Comparison of ENCODE assay signal across 16 cellular contexts in the genomic region with DNA sequence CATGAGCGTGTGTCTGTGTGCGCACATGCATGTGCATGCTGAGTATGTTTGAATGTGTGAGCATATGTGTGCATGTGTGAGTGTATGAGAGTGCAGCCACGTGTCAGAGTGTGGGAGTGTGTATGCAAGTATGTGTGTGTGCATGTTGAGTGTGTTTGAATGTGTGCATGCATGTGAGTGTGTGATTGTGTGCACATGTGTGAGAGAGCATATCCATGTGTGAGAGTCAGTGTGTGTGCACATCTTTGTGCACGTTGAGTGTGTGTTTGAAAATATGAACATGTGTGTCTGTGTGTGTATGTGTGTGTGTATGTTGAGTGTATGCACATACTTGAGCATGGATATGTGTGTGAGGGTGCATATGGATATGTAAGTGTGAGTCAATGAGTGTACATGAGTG.
DNase-seq lines count a peak whose midpoint lies in the region; ATAC-seq, FAIRE-seq and TF ChIP-seq lines count a peak whose summit lies in the region.
"Had no signal": no experiment of that assay in that cellular context is flagged by ENCODE, and none has a peak within 500 bp of the region (broad histone marks: within the 10 kb centered on the region; RNA-seq: fewer than 3 reads in every experiment).

No MANE protein-coding gene starts in this region.

- H3K4ac ChIP-seq in IMR-90 (ENCODE audit: low read depth, low read length) (no peak overlapping the region), trophoblast cell (ENCODE audit: low read depth, low read length) (no peak overlapping the region)

- no peak overlapping the region for H3K56ac ChIP-seq in IMR-90 (ENCODE audit: extremely low read depth, insufficient read depth, low read length)

- intact Hi-C loops in IMR-90 (cut with micrococcal nuclease): no loop called here
- intact Hi-C loops in adrenal gland (cut with DNase I): no loop called here

- dilution Hi-C loops in IMR-90 (cut with HindIII; ENCODE audit: low sequenced_read_pairs, unreplicated experiment): no loop called here

- no peak overlapping the region for H3K9ac ChIP-seq in IMR-90 (ENCODE audit: low read depth, low read length)
- H3K9ac ChIP-seq in trophoblast cell (ENCODE audit: low read length): no peak overlapping the region

- H3K23ac ChIP-seq in IMR-90 (ENCODE audit: low read depth, low read length) (no peak overlapping the region), trophoblast cell (ENCODE audit: low read length) (no peak overlapping the region)

- no peaks in the 10 kb centered on the region for H4K20me1 ChIP-seq in IMR-90 (ENCODE audit: insufficient read depth, low read length)

- H3K79me1 ChIP-seq in IMR-90 (ENCODE audit: low read depth in 1 of 2, low read length in 2 of 2): no peaks in the 10 kb centered on the region
- H3K79me1 ChIP-seq in trophoblast cell (ENCODE audit: low read length): no peaks in the 10 kb centered on the region

- H4K91ac ChIP-seq in IMR-90 (ENCODE audit: insufficient read depth, low read depth, low read length) (no peak overlapping the region), trophoblast cell (ENCODE audit: low read depth, low read length) (no peak overlapping the region)

- no peak overlapping the region for H3K4me3 ChIP-seq in IMR-90 (ENCODE audit: insufficient read depth, low read depth, low read length)
- no peak overlapping the region for H3K4me3 ChIP-seq in bronchial epithelial cell (ENCODE audit: low read depth, low read length)
- H3K4me3 ChIP-seq in trophoblast cell (ENCODE audit: low read depth, low read length): peak overlapping the region; percentile 20
- no peak overlapping the region for H3K4me3 ChIP-seq in adrenal gland
- H3K4me3 ChIP-seq: HAP-1, K562 had no signal

- H2BK15ac ChIP-seq in IMR-90 (ENCODE audit: low read depth, low read length): no peak overlapping the region

- TF ChIP-seq RAD21 in IMR-90 (IDR thresholded peaks at IDR 0.05; ENCODE audit: low read length): no peak

- H3K14ac ChIP-seq in IMR-90 (replicated peaks; ENCODE audit: low read depth, low read length) (no peak overlapping the region), trophoblast cell (ENCODE audit: low read length) (no peak overlapping the region)

- POLR2A ChIA-PET in IMR-90 (lab: Charles Lee; ENCODE audit: unreplicated experiment): no interaction called here

- H3K27me3 ChIP-seq in IMR-90 (ENCODE audit: control insufficient read depth, insufficient read depth, low read length) (no peaks in the 10 kb centered on the region), bronchial epithelial cell (ENCODE audit: control insufficient read depth, insufficient read depth, low read length) (no peaks in the 10 kb centered on the region), trophoblast cell (ENCODE audit: insufficient read depth, low read length) (no peaks in the 10 kb centered on the region), adrenal gland (no peaks in the 10 kb centered on the region)
- H3K27me3 ChIP-seq: BE2C had no signal

- no peak overlapping the region for H2AK9ac ChIP-seq in IMR-90 (replicated peaks; ENCODE audit: low read depth, low read length, poor library complexity)

- BruUV-seq in IMR-90 (replicated peaks; lab: Mats Ljungman, UMichigan): no TSS peak

- peak overlapping the region; percentile 41 for H2AFZ ChIP-seq in IMR-90 (replicated peaks; ENCODE audit: low read length, poor library complexity)
- H2AFZ ChIP-seq in trophoblast cell (ENCODE audit: insufficient read depth, low read length, poor library complexity): no peak overlapping the region

- no peak overlapping the region for H4K12ac ChIP-seq in trophoblast cell (ENCODE audit: low read depth, low read length)

- H3K27ac ChIP-seq in IMR-90 (ENCODE audit: insufficient read depth, low read length) (no peak overlapping the region), trophoblast cell (ENCODE audit: low read depth, low read length) (no peak overlapping the region), adrenal gland (no peak overlapping the region)

- H3K9me1 ChIP-seq in IMR-90 (ENCODE audit: insufficient read depth, low read length): no peaks in the 10 kb centered on the region

- H2BK5ac ChIP-seq in IMR-90 (ENCODE audit: low read depth, low read length, poor library complexity, severe bottlenecking): no peak overlapping the region
- H2BK5ac ChIP-seq in trophoblast cell (ENCODE audit: low read depth, low read length, poor library complexity): no peak overlapping the region

- FAIRE-seq in bronchial epithelial cell (lab: Jason Lieb, UNC): peak; percentile 94
- FAIRE-seq: A204.1, D721Med, K562 had no signal

- in situ Hi-C loops in IMR-90 (cut with MboI; ENCODE audit: low sequenced_read_pairs): no loop called here

- no peak for ATAC-seq in IMR-90 (ENCODE audit: low read depth)
- ATAC-seq: K562 had no signal

- no peak overlapping the region for H4K8ac ChIP-seq in IMR-90 (ENCODE audit: low read depth in 2 of 2, low read length in 2 of 2)
- H4K8ac ChIP-seq in trophoblast cell (ENCODE audit: low read depth, low read length): no peak overlapping the region

- H3K9me3 ChIP-seq in IMR-90 (ENCODE audit: control insufficient read depth, insufficient read depth, low read length): peaks cover 26% of the 10 kb centered on the region
- H3K9me3 ChIP-seq in trophoblast cell (ENCODE audit: insufficient read depth, low read depth, low read length): no peaks in the 10 kb centered on the region
- H3K9me3 ChIP-seq in adrenal gland (replicated peaks in 1 of 3): no peaks in the 10 kb centered on the region
- H3K9me3 ChIP-seq: BE2C, Caco-2, HAP-1 had no signal

- no peak overlapping the region for H2BK20ac ChIP-seq in IMR-90 (ENCODE audit: low read depth, low read length)

- no peak overlapping the region for H3K4me2 ChIP-seq in IMR-90 (ENCODE audit: low read depth, low read length)
- H3K4me2 ChIP-seq in trophoblast cell (ENCODE audit: low read length): no peak overlapping the region

- no peak overlapping the region for H2BK120ac ChIP-seq in IMR-90 (ENCODE audit: low read depth, low read length)
- H2BK120ac ChIP-seq in trophoblast cell (ENCODE audit: insufficient read depth, low read length, poor library complexity): no peak overlapping the region

- TF ChIP-seq CTCF in IMR-90 (conservative IDR thresholded peaks at IDR 0.05; ENCODE audit: low read depth, low read length) (no peak), bronchial epithelial cell (IDR thresholded peaks at IDR 0.05; ENCODE audit: insufficient read depth, low read length, severe bottlenecking) (no peak), adrenal gland (IDR thresholded peaks at IDR 0.05) (no peak)

- H2BK12ac ChIP-seq in trophoblast cell (ENCODE audit: low read length): no peak overlapping the region

- H3K36me3 ChIP-seq in IMR-90 (ENCODE audit: control insufficient read depth, insufficient read depth, low read length): no peaks in the 10 kb centered on the region
- no peaks in the 10 kb centered on the region for H3K36me3 ChIP-seq in bronchial epithelial cell (ENCODE audit: control insufficient read depth, insufficient read depth, low read length)
- no peaks in the 10 kb centered on the region for H3K36me3 ChIP-seq in trophoblast cell (ENCODE audit: control insufficient read depth in 1 of 2, insufficient read depth in 2 of 2, low read length in 2 of 2)
- no peaks in the 10 kb centered on the region for H3K36me3 ChIP-seq in adrenal gland (replicated peaks in 1 of 2)
- H3K36me3 ChIP-seq: BE2C, HAP-1 had no signal

- no peaks in the 10 kb centered on the region for H3K4me1 ChIP-seq in IMR-90 (ENCODE audit: control insufficient read depth, insufficient read depth, low read length)
- peaks cover 5 to 6% of the 10 kb centered on the region in 2 experiments for H3K4me1 ChIP-seq in trophoblast cell (ENCODE audit: control insufficient read depth in 1 of 2, insufficient read depth in 2 of 2, low read length in 2 of 2)
- no peaks in the 10 kb centered on the region for H3K4me1 ChIP-seq in adrenal gland (replicated peaks in 1 of 2)
- H3K4me1 ChIP-seq: BE2C, Caco-2, HAP-1 had no signal

- TF ChIP-seq POLR2A in IMR-90 (IDR thresholded peaks at IDR 0.05; ENCODE audit: low read depth, low read length): no peak
- no peak for TF ChIP-seq POLR2A in adrenal gland (IDR thresholded peaks at IDR 0.05)

- H2AK5ac ChIP-seq in IMR-90 (ENCODE audit: low read depth, low read length): no peak overlapping the region
- H2AK5ac ChIP-seq in trophoblast cell (ENCODE audit: low read length): no peak overlapping the region

- H3K18ac ChIP-seq in IMR-90 (ENCODE audit: low read depth, low read length): no peak overlapping the region
- H3K18ac ChIP-seq in trophoblast cell (ENCODE audit: low read length): no peak overlapping the region

- DNase-seq in IMR-90 (no peak), bronchial epithelial cell (ENCODE audit: low read depth) (no peak), trophoblast cell (no peak), GF-D8 (lab: John Stamatoyannopoulos, UW) (no peak), UCSD-AML1 (lab: John Stamatoyannopoulos, UW; ENCODE audit: unreplicated experiment) (no peak), adrenal gland (no peak)
- DNase-seq: ACHN; BE2C; C1 segment of cervical spinal cord; Caco-2; CD4-positive, alpha-beta T cell; GDM1 had no signal

- WGBS in IMR-90 (ENCODE audit: extremely low coverage in 2 of 2, insufficient read length in 1 of 2), 2 experiments: 40% methylated on average over 4 of the region's 4 CpGs; no CpG with 5 or more reads in 1 of the 2 experiments
- WGBS in trophoblast cell (ENCODE audit: extremely low coverage, insufficient coverage, insufficient read length): no CpG with 5 or more reads among the region's 4 CpGs
- 72 to 83% (median 78%) methylated on average over 4 of the region's 4 CpGs for WGBS in adrenal gland, 4 donors

- CTCF ChIA-PET in IMR-90 (lab: Yijun Ruan, JAX): no interaction called here

- H4K5ac ChIP-seq in IMR-90 (ENCODE audit: low read depth, low read length): no peak overlapping the region

- no peaks in the 10 kb centered on the region for H3K79me2 ChIP-seq in trophoblast cell (ENCODE audit: control insufficient read depth, insufficient read depth, low read length, poor library complexity)

TF ChIP-seq in IMR-90, 13 proteins besides CTCF, POLR2A, EP300 and RAD21:
- TF ChIP-seq SMC3 (IDR thresholded peaks at IDR 0.05; ENCODE audit: low read depth, low read length) (no peak), BHLHE40 (IDR thresholded peaks at IDR 0.05; ENCODE audit: low read depth, low read length) (no peak), FOS (IDR thresholded peaks at IDR 0.05; ENCODE audit: low read depth, low read length) (no peak), NFE2L2 (IDR thresholded peaks at IDR 0.05; ENCODE audit: low read depth, low read length) (no peak), RFX5 (IDR thresholded peaks at IDR 0.05; ENCODE audit: low read depth, low read length) (no peak)
- TF ChIP-seq, protein P1, sequence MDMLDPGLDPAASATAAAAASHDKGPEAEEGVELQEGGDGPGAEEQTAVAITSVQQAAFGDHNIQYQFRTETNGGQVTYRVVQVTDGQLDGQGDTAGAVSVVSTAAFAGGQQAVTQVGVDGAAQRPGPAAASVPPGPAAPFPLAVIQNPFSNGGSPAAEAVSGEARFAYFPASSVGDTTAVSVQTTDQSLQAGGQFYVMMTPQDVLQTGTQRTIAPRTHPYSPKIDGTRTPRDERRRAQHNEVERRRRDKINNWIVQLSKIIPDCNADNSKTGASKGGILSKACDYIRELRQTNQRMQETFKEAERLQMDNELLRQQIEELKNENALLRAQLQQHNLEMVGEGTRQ (IDR thresholded peaks at IDR 0.05; ENCODE audit: low read depth, low read length): no peak
TF ChIP-seq in IMR-90: peak in this region for 0.
